In genomic region chr22:16962501-16962900, GRCh38 we compare ENCODE assay signal across 21 cellular contexts. TPM values are rescaled to one million over a fixed set of nuclear protein-coding genes. Genes with fewer than 3 reads are reported as not detected.
DNase-seq lines count a peak whose midpoint lies in the region; TF ChIP-seq lines count a peak whose summit lies in the region.
"Had no signal": no experiment of that assay in that cellular context is flagged by ENCODE, and none has a peak within 500 bp of the region (broad histone marks: within the 10 kb centered on the region; RNA-seq: fewer than 3 reads in every experiment).

No MANE protein-coding gene starts in this region.

- DNase-seq in GM10248 (ENCODE audit: extremely low spot score) (peak; percentile 9), endothelial cell (ENCODE audit: low spot score) (no peak), islet precursor cell (peak; percentile 38), NCI-H1417 (lab: John Stamatoyannopoulos, UW) (no peak), NCI-H2029 treated with DMSO at 0.1 percent for 48 hours (lab: John Stamatoyannopoulos, UW) (no peak), GM23248 (no peak), GM13976 (ENCODE audit: low spot score) (no peak)
- DNase-seq: 8988T; C1 segment of cervical spinal cord; CD4-positive, CD25-positive, alpha-beta regulatory T cell; CD8-positive, alpha-beta memory T cell; COR-L47; GDM1; KG1 had no signal

- H3K4me2 ChIP-seq in BLaER1: peak overlapping the region; percentile 74
- H3K4me2 ChIP-seq in GM23248 (ENCODE audit: unreplicated experiment): no peak overlapping the region

- in situ Hi-C loops in GM23248 (cut with MboI) (no loop called here), GM13976 (cut with MboI; ENCODE audit: low sequenced_read_pairs, unreplicated experiment) (no loop called here)

- CTCF ChIA-PET in GM10248 (lab: Yijun Ruan, JAX): interaction anchor here (0.9 kb wide), 1 partner anchor 8 kb away, joined by 4 read pairs; no protein-coding TSS in a partner anchor

- no peaks in the 10 kb centered on the region for H3K9me2 ChIP-seq in GM23248 (ENCODE audit: insufficient read depth)

- H3K4me1 Mint-ChIP-seq in endothelial cell (ENCODE audit: unreplicated experiment): no peaks in the 10 kb centered on the region
- H3K4me1 Mint-ChIP-seq: CD4-positive, CD25-positive, alpha-beta regulatory T cell; CD8-positive, alpha-beta memory T cell had no signal

- H3K27ac Mint-ChIP-seq in endothelial cell (ENCODE audit: unreplicated experiment): peak overlapping the region; percentile 45
- H3K27ac Mint-ChIP-seq: CD8-positive, alpha-beta memory T cell had no signal

- peaks cover 12% of the 10 kb centered on the region for H3K27me3 Mint-ChIP-seq in endothelial cell (ENCODE audit: unreplicated experiment)

- POLR2A ChIA-PET in GM10248 (lab: Yijun Ruan, JAX): no interaction called here

- no peak overlapping the region for H3K4me3 ChIP-seq in BLaER1
- H3K4me3 ChIP-seq in GM23248: no peak overlapping the region
- H3K4me3 ChIP-seq: GM12878, HAP-1 had no signal

- H2AFZ ChIP-seq in GM23248: no peak overlapping the region

- no peak for TF ChIP-seq CTCF in GM10248 (IDR thresholded peaks at IDR 0.05; ENCODE audit: control extremely low read depth, extremely low read depth, low read depth, missing control alignments)
- TF ChIP-seq CTCF in endothelial cell (IDR thresholded peaks at IDR 0.05; ENCODE audit: unreplicated experiment): no peak
- no peak for TF ChIP-seq CTCF in GM13976 (IDR thresholded peaks at IDR 0.05; ENCODE audit: borderline replicate concordance, control extremely low read depth, extremely low read depth, insufficient read depth, missing control alignments)

- H3K27me3 ChIP-seq in BLaER1 (no peaks in the 10 kb centered on the region), GM23248 (replicated peaks; ENCODE audit: insufficient read depth) (no peaks in the 10 kb centered on the region)

- H3K36me3 ChIP-seq in BLaER1: no peaks in the 10 kb centered on the region
- no peaks in the 10 kb centered on the region for H3K36me3 ChIP-seq in GM23248 (ENCODE audit: low read depth)
- H3K36me3 ChIP-seq: HAP-1 had no signal

- no peaks in the 10 kb centered on the region for H3K9me3 ChIP-seq in BLaER1
- no peaks in the 10 kb centered on the region for H3K9me3 ChIP-seq in GM23248 (ENCODE audit: low read depth)
- H3K9me3 ChIP-seq: HAP-1 had no signal

- H3K36me3 Mint-ChIP-seq in endothelial cell (ENCODE audit: low read depth, unreplicated experiment): peaks cover 15% of the 10 kb centered on the region
- H3K36me3 Mint-ChIP-seq: CD4-positive, CD25-positive, alpha-beta regulatory T cell; CD8-positive, alpha-beta memory T cell had no signal

- H3K27ac ChIP-seq in BLaER1 (peak overlapping the region; percentile 67), GM23248 (no peak overlapping the region)

- no peak overlapping the region for H3K9ac ChIP-seq in BLaER1
- no peak overlapping the region for H3K9ac ChIP-seq in GM23248

- H4K20me1 ChIP-seq in BLaER1 (no peaks in the 10 kb centered on the region), GM23248 (ENCODE audit: insufficient read depth) (no peaks in the 10 kb centered on the region)

- H3K4me3 Mint-ChIP-seq in endothelial cell (ENCODE audit: unreplicated experiment): no peak overlapping the region
- H3K4me3 Mint-ChIP-seq: CD4-positive, CD25-positive, alpha-beta regulatory T cell; CD8-positive, alpha-beta memory T cell had no signal

- H3F3A ChIP-seq in GM23248 (ENCODE audit: insufficient read depth): no peaks in the 10 kb centered on the region

- peaks cover 15% of the 10 kb centered on the region for H3K9me3 Mint-ChIP-seq in endothelial cell (ENCODE audit: unreplicated experiment)
- H3K9me3 Mint-ChIP-seq: CD8-positive, alpha-beta memory T cell had no signal

- no peaks in the 10 kb centered on the region for H3K79me2 ChIP-seq in GM23248 (ENCODE audit: insufficient read depth)

- peaks cover 68% of the 10 kb centered on the region for H3K4me1 ChIP-seq in BLaER1
- no peaks in the 10 kb centered on the region for H3K4me1 ChIP-seq in GM23248 (ENCODE audit: insufficient read depth)
- H3K4me1 ChIP-seq: HAP-1 had no signal

- 61 to 68% methylated on average over 7 of the region's 7 CpGs for WGBS in GM23248 (ENCODE audit: low coverage in 1 of 2, low lambda C conversion rate in 2 of 2, missing lambda C conversion rate in 2 of 2), 2 experiments

RNA-seq across cellular contexts. Expression of gene GAB4, which starts 45.5 kb away (rescaled TPM):
- total RNA-seq in endothelial cell (ENCODE audit: unreplicated experiment): 0.36 TPM
- total RNA-seq in GM23248 (2014; rRNA removed; shearing (Covaris generic)): not detected in 2 replicates
- not detected in 2 replicates for polyA plus RNA-seq in GM23248 (2016; fragmentation: Nextera tagmentation; extraction: Ambion mirVana)
- total RNA-seq: A673; CD4-positive, CD25-positive, alpha-beta regulatory T cell; CD8-positive, alpha-beta memory T cell; GM12878; H4; HT-29 had no signal
- polyA plus RNA-seq: AG04450; CD4-positive, CD25-positive, alpha-beta regulatory T cell; CD8-positive, alpha-beta memory T cell; GM12878 had no signal

Comparison
In these comparisons a context has a peak if more than half of its experiments do, and no peak if none do; other contexts are left out.
1. DNase-seq: peak in GM10248 (single experiment) and islet precursor cell (single experiment); none in endothelial cell (single experiment), NCI-H1417 (0 of 3), NCI-H2029 treated with DMSO at 0.1 percent for 48 hours (single experiment), GM23248 (single experiment) and GM13976 (single experiment).